ENCODE assay signal across 9 cellular contexts in the genomic region with DNA sequence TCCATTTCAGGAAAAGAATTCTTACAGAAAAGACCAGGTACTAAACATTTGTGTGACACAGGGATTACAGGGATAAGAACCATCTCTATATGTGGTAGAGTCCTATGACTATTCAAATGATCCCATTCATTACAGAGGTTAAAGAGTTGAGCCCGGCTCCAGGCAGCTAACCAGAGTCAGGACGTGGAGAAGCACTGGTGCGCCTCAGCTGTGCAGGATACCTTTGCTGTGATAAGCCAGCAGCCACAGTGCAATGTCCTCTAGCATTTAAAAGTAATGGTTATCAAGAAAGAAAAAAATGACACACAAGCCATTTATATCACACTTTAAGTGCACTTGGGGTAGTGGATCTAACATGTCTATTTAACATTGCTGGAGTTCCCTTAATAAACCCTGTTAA.
"Had no signal": no experiment of that assay in that cellular context is flagged by ENCODE, and none has a peak within 500 bp of the region (broad histone marks: within the 10 kb centered on the region; RNA-seq: fewer than 3 reads in every experiment).

No MANE protein-coding gene starts in this region.

- H3K4me3 ChIP-seq: GM23248, HAP-1 had no signal

- H3K4me1 ChIP-seq: HAP-1 had no signal

- DNase-seq: GM23248, GOT3, H7, HFFc6, KBM-7 had no signal

- H3K27ac ChIP-seq: GM23248, HL-60 had no signal

- ATAC-seq: HCT116, HepG2 had no signal

- H3K9me3 ChIP-seq: HAP-1 had no signal
